In the genomic region with DNA sequence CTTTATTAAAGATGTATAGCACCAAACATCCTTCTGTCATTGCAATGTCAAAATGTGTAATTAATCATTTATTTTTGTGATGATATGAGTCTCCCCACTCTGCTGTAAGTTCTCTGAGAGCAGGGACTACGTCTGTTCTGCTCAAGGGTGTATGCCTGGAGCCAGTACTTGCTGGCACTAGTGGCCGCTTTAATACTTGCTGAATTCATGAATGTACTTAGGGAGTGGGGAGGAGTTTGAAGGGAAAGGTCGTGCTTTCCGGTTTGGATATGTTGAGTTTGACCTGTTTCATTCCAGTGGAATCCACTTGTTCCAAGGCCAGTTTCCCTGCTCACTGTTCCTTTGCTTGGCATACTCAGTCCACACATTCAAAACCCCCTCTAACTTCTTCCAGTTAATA, we compare ENCODE assay signal across 10 cellular contexts. TPM values are rescaled to one million over a fixed set of nuclear protein-coding genes. Genes with fewer than 3 reads are reported as not detected.
A peak's percentile ranks its signal among the peaks of the same experiment; 100 is the strongest.
DNase-seq lines count a peak whose midpoint lies in the region; ATAC-seq and TF ChIP-seq lines count a peak whose summit lies in the region.
"Had no signal": no experiment of that assay in that cellular context is flagged by ENCODE, and none has a peak within 500 bp of the region (broad histone marks: within the 10 kb centered on the region; RNA-seq: fewer than 3 reads in every experiment).

No MANE protein-coding gene starts in this region.

- H3K18ac ChIP-seq in neuronal stem cell (ENCODE audit: low read length): no peak overlapping the region

- in situ Hi-C loops in G401 (cut with HindIII; ENCODE audit: low sequenced_read_pairs): no loop called here

- H3K14ac ChIP-seq in neuronal stem cell (ENCODE audit: low read length): no peak overlapping the region

- peaks cover 16% of the 10 kb centered on the region for H3F3A ChIP-seq in PC-9 (ENCODE audit: insufficient read depth, low read depth)

- H3K27ac ChIP-seq in neuronal stem cell (replicated peaks; ENCODE audit: low read length): no peak overlapping the region
- H3K27ac ChIP-seq in PC-9: no peak overlapping the region
- H3K27ac ChIP-seq: epithelial cell of prostate had no signal

- no peaks in the 10 kb centered on the region for H3K9me2 ChIP-seq in PC-9 (ENCODE audit: insufficient read depth)

- POLR2A ChIA-PET in PC-9 (lab: Charles Lee; ENCODE audit: unreplicated experiment): no interaction called here

- no peak overlapping the region for H3K9ac ChIP-seq in neuronal stem cell (ENCODE audit: low read depth, low read length, poor library complexity)

- H3K9me3 ChIP-seq in neuronal stem cell (replicated peaks in 1 of 2; ENCODE audit: control insufficient read depth in 2 of 2, insufficient read depth in 1 of 2, low read depth in 1 of 2, low read length in 2 of 2) (no peaks in the 10 kb centered on the region), PC-9 (ENCODE audit: insufficient read depth, low read depth) (no peaks in the 10 kb centered on the region)

- intact Hi-C loops in PC-9 (cut with micrococcal nuclease; ENCODE audit: unreplicated experiment): loop anchor here (5.0 kb wide), 1 partner anchor 177 kb away; the partner anchor contains the start of gene ACTN1

- no peak overlapping the region for H4K8ac ChIP-seq in neuronal stem cell (ENCODE audit: low read depth, low read length)

- H3K9me3 Mint-ChIP-seq in activated naive CD4-positive, alpha-beta T cell treated with anti-CD3 and anti-CD28 coated beads, Interleukin-2, amount 50 U/mL, for 72 hours: no peaks in the 10 kb centered on the region
- H3K9me3 Mint-ChIP-seq: activated naive CD4-positive, alpha-beta T cell treated with anti-CD3 and anti-CD28 coated beads, Interleukin-2, amount 50 U/mL, for 24 hours had no signal

- no peak overlapping the region for H3K23ac ChIP-seq in neuronal stem cell (ENCODE audit: low read depth, low read length, poor library complexity)

- no TSS peak for BruUV-seq in PC-9 (replicated peaks; lab: Mats Ljungman, UMichigan)

- no peak overlapping the region for H2BK12ac ChIP-seq in neuronal stem cell (ENCODE audit: low read length)

- H2BK120ac ChIP-seq in neuronal stem cell (ENCODE audit: low read depth, low read length): no peak overlapping the region

- no peak overlapping the region for H3K27ac Mint-ChIP-seq in activated naive CD4-positive, alpha-beta T cell treated with anti-CD3 and anti-CD28 coated beads, Interleukin-2, amount 50 U/mL, for 72 hours
- H3K27ac Mint-ChIP-seq: activated naive CD4-positive, alpha-beta T cell treated with anti-CD3 and anti-CD28 coated beads, Interleukin-2, amount 50 U/mL, for 24 hours had no signal

- H3K4me3 ChIP-seq in choroid plexus epithelial cell (ENCODE audit: low read depth, low read length) (no peak overlapping the region), neuronal stem cell (ENCODE audit: low read length in 2 of 2) (no peak overlapping the region), PC-9 (no peak overlapping the region)

- H3K79me2 ChIP-seq in PC-9 (ENCODE audit: low read depth): peaks cover 22% of the 10 kb centered on the region

- H3K4me2 ChIP-seq in neuronal stem cell (ENCODE audit: insufficient read depth, low read length, poor library complexity, severe bottlenecking) (no peak overlapping the region), PC-9 (no peak overlapping the region)

- H3K36me3 ChIP-seq in neuronal stem cell (replicated peaks in 1 of 2; ENCODE audit: control insufficient read depth in 2 of 2, insufficient read depth in 2 of 2, low read length in 2 of 2) (peaks cover 0 to 10% of the 10 kb centered on the region in 2 donors), PC-9 (ENCODE audit: low read depth) (no peaks in the 10 kb centered on the region)

- H2AK5ac ChIP-seq in neuronal stem cell (ENCODE audit: low read depth, low read length): no peak overlapping the region

- DNase-seq in G401 (ENCODE audit: low spot score): peak; percentile 37
- peak; percentile 43 for DNase-seq in NCI-H510A (lab: John Stamatoyannopoulos, UW)
- DNase-seq in choroid plexus epithelial cell (ENCODE audit: low read depth): peak; percentile 57
- no peak for DNase-seq in neuronal stem cell (ENCODE audit: low spot score)
- DNase-seq in NCI-H2171 (lab: John Stamatoyannopoulos, UW): no peak
- no peak for DNase-seq in activated naive CD4-positive, alpha-beta T cell treated with anti-CD3 and anti-CD28 coated beads, Interleukin-2, amount 50 U/mL, for 72 hours (ENCODE audit: low spot score in 2 of 2)
- no peak for DNase-seq in PC-9

- H3K27me3 ChIP-seq in neuronal stem cell (ENCODE audit: control insufficient read depth in 3 of 3, insufficient read depth in 3 of 3, low read depth in 1 of 3, low read length in 3 of 3) (peaks cover 0 to 3% (median 0%) of the 10 kb centered on the region in 3 experiments), PC-9 (ENCODE audit: insufficient read depth, low read depth) (no peaks in the 10 kb centered on the region)

- H3K79me1 ChIP-seq in neuronal stem cell (ENCODE audit: low read depth, low read length): peaks cover 3% of the 10 kb centered on the region

- H3K36me3 Mint-ChIP-seq in activated naive CD4-positive, alpha-beta T cell treated with anti-CD3 and anti-CD28 coated beads, Interleukin-2, amount 50 U/mL, for 72 hours: peaks cover 7 to 10% of the 10 kb centered on the region in 2 donors
- H3K36me3 Mint-ChIP-seq: activated naive CD4-positive, alpha-beta T cell treated with anti-CD3 and anti-CD28 coated beads, Interleukin-2, amount 50 U/mL, for 24 hours had no signal

- WGBS in neuronal stem cell (ENCODE audit: extremely low coverage in 2 of 2, insufficient read length in 2 of 2, insufficient replicate concordance in 1 of 2), 2 donors: no CpG with 5 or more reads among the region's 4 CpGs

- no peak overlapping the region for H2BK5ac ChIP-seq in neuronal stem cell (ENCODE audit: low read length)

- H3K4me1 ChIP-seq in neuronal stem cell (ENCODE audit: control insufficient read depth in 2 of 2, insufficient read depth in 1 of 2, low read depth in 1 of 2, low read length in 2 of 2) (peaks cover 1 to 5% of the 10 kb centered on the region in 2 donors), PC-9 (replicated peaks; ENCODE audit: insufficient read depth) (peaks cover 12% of the 10 kb centered on the region)

- peak; percentile 18 for TF ChIP-seq CTCF in choroid plexus epithelial cell (conservative IDR thresholded peaks at IDR 0.05; ENCODE audit: low read depth, low read length)
- no peak for TF ChIP-seq CTCF in PC-9 (conservative IDR thresholded peaks at IDR 0.05)

- H2AFZ ChIP-seq in neuronal stem cell (ENCODE audit: low read length) (peak overlapping the region; percentile 65), PC-9 (no peak overlapping the region)

- peaks cover 3% of the 10 kb centered on the region; the same call in 1 of the 2 replicates for H4K20me1 ChIP-seq in PC-9 (ENCODE audit: insufficient read depth)

- no peak overlapping the region for H2BK15ac ChIP-seq in neuronal stem cell (ENCODE audit: low read length)

- CTCF ChIA-PET in PC-9 (lab: Charles Lee): no interaction called here

- no peak for ATAC-seq in activated naive CD4-positive, alpha-beta T cell treated with anti-CD3 and anti-CD28 coated beads, Interleukin-2, amount 50 U/mL, for 72 hours
- ATAC-seq: activated CD4-positive, CD25-positive, alpha-beta regulatory T cell treated with anti-CD3 and anti-CD28 coated beads, Interleukin-2, amount 50 U/mL, for 24 hours had no signal

- H3K4ac ChIP-seq in neuronal stem cell (ENCODE audit: low read length): no peak overlapping the region

- no peak overlapping the region for H4K91ac ChIP-seq in neuronal stem cell (ENCODE audit: low read depth, low read length, poor library complexity)

RNA-seq across cellular contexts. Expression of gene DCAF5, which starts 1.9 kb away (rescaled TPM):
- 22.7 and 25.5 TPM in 2 replicates for total RNA-seq in G401 (2014; rRNA removed; shearing (Covaris generic))
- polyA plus RNA-seq in neuronal stem cell (2013, experiment 1 of 2): 39.6 TPM
- polyA plus RNA-seq in neuronal stem cell (2013, experiment 2 of 2): 39.8 TPM
- 10 to 100 TPM; 37.2 to 41.5 TPM for total RNA-seq in activated naive CD4-positive, alpha-beta T cell treated with anti-CD3 and anti-CD28 coated beads, Interleukin-2, amount 50 U/mL, for 72 hours
- total RNA-seq in PC-9 (2021): 26.2 and 29.1 TPM in 2 replicates

RNA-seq across cellular contexts. Expression of gene EXD2, which starts 36.5 kb away (rescaled TPM):
- 10.3 and 20.4 TPM in 2 replicates for total RNA-seq in G401 (2014; rRNA removed; shearing (Covaris generic))
- 11.0 TPM for polyA plus RNA-seq in neuronal stem cell (2013, experiment 1 of 2)
- polyA plus RNA-seq in neuronal stem cell (2013, experiment 2 of 2): 11.9 TPM
- 10 to 100 TPM in 1 of 2 donors, 1 to 10 TPM in 1; 7.1 to 13.5 TPM for total RNA-seq in activated naive CD4-positive, alpha-beta T cell treated with anti-CD3 and anti-CD28 coated beads, Interleukin-2, amount 50 U/mL, for 72 hours
- 21.4 and 25.5 TPM in 2 replicates for total RNA-seq in PC-9 (2021)

Comparison
In these comparisons a context has a peak if more than half of its experiments do, and no peak if none do; other contexts are left out.
1. DNase-seq: peak in G401 (single experiment), NCI-H510A (single experiment) and choroid plexus epithelial cell (single experiment); none in neuronal stem cell (single experiment), NCI-H2171 (single experiment), activated naive CD4-positive, alpha-beta T cell treated with anti-CD3 and anti-CD28 coated beads, Interleukin-2, amount 50 U/mL, for 72 hours (0 of 2) and PC-9 (0 of 2).